15 cellular contexts compared by ENCODE assay signal in genomic region chr20:49656304-49656703, GRCh38. TPM values are rescaled to one million over a fixed set of nuclear protein-coding genes. Genes with fewer than 3 reads are reported as not detected.
DNase-seq lines count a peak whose midpoint lies in the region; ATAC-seq and TF ChIP-seq lines count a peak whose summit lies in the region.
"Had no signal": no experiment of that assay in that cellular context is flagged by ENCODE, and none has a peak within 500 bp of the region (broad histone marks: within the 10 kb centered on the region; RNA-seq: fewer than 3 reads in every experiment).

No MANE protein-coding gene starts in this region.

- TF ChIP-seq CTCF in left lung (IDR thresholded peaks at IDR 0.05) (no peak), upper lobe of right lung (IDR thresholded peaks at IDR 0.05) (no peak), GM13977 (IDR thresholded peaks at IDR 0.05; ENCODE audit: extremely low read depth, insufficient read depth, missing control alignments) (no peak)

- no peak for DNase-seq in left ventricle myocardium superior
- no peak for DNase-seq in cardiac septum (ENCODE audit: low spot score)
- peak; percentile 21 for DNase-seq in adipocyte (ENCODE audit: low read depth)
- peak in 1 of 2 donors; percentile 57 for DNase-seq in left lung
- DNase-seq in upper lobe of right lung, result no peak
- DNase-seq in occipital lobe (lab: John Stamatoyannopoulos, UW), result no peak
- DNase-seq in GM13977 (ENCODE audit: low spot score), result no peak
- DNase-seq: activated CD4-positive, alpha-beta memory T cell treated with anti-CD3 and anti-CD28 coated beads for 36 hours; activated naive CD4-positive, alpha-beta T cell treated with anti-CD3 and anti-CD28 coated beads for 36 hours; DND-41; mesendoderm; NCI-H1048; T-helper 17 cell had no signal

- H3K9me3 ChIP-seq in adipocyte (ENCODE audit: control insufficient read depth, low read length) (no peaks in the 10 kb centered on the region), left lung (peaks cover 0 to 3% of the 10 kb centered on the region in 2 donors), upper lobe of right lung (no peaks in the 10 kb centered on the region)
- H3K9me3 ChIP-seq: right atrium auricular region had no signal

- H3K36me3 ChIP-seq in adipocyte (ENCODE audit: control insufficient read depth, insufficient read depth, low read length, severe bottlenecking) (peaks cover 43% of the 10 kb centered on the region), left lung (peaks cover 0 to 53% of the 10 kb centered on the region in 2 donors), upper lobe of right lung (peaks cover 47% of the 10 kb centered on the region)

- peak; percentile 47 for ATAC-seq in left ventricle myocardium superior
- peak; percentile 83 for ATAC-seq in left lung
- ATAC-seq in upper lobe of right lung, result peak; percentile 82
- ATAC-seq in GM21367 (IDR thresholded peaks at IDR 0.05; ENCODE audit: unreplicated experiment), result no peak
- ATAC-seq: T-helper 17 cell had no signal

- in situ Hi-C loops in GM13977 (cut with MboI; ENCODE audit: low pct_unique_long_range_greater_than_20kb, low sequenced_read_pairs, unreplicated experiment), result no loop called here

- H3K27ac ChIP-seq in left lung, result peak overlapping the region; percentile 51 to 71
- H3K27ac ChIP-seq in upper lobe of right lung, result peak overlapping the region; percentile 6
- H3K27ac ChIP-seq: right atrium auricular region had no signal

- H3K27me3 ChIP-seq in adipocyte (replicated peaks; ENCODE audit: control insufficient read depth, insufficient read depth, low read length) (no peaks in the 10 kb centered on the region), left lung (no peaks in the 10 kb centered on the region), upper lobe of right lung (no peaks in the 10 kb centered on the region)
- H3K27me3 ChIP-seq: right atrium auricular region had no signal

- intact Hi-C loops in left ventricle myocardium superior (cut with micrococcal nuclease), result no loop called here
- intact Hi-C loops in cardiac septum (cut with DNase I), result no loop called here
- intact Hi-C loops in left lung (cut with DNase I), result no loop called here
- intact Hi-C loops in upper lobe of right lung (cut with DNase I), result no loop called here

- H3K4me3 ChIP-seq in adipocyte (ENCODE audit: low read length), result peak overlapping the region; percentile 39
- H3K4me3 ChIP-seq in left lung, result no peak overlapping the region
- H3K4me3 ChIP-seq in upper lobe of right lung, result no peak overlapping the region
- H3K4me3 ChIP-seq: right atrium auricular region had no signal

- H3K4me1 ChIP-seq in adipocyte (ENCODE audit: control insufficient read depth, insufficient read depth, low read length), result peaks cover 35% of the 10 kb centered on the region
- H3K4me1 ChIP-seq in left lung, result peaks cover 24 to 79% of the 10 kb centered on the region in 2 donors
- H3K4me1 ChIP-seq in upper lobe of right lung, result peaks cover 41% of the 10 kb centered on the region

- H3K9ac ChIP-seq in adipocyte (ENCODE audit: low read length), result peak overlapping the region; percentile 44

RNA-seq across cellular contexts. Expression of gene B4GALT5, which starts 57.4 kb away (rescaled TPM):
- total RNA-seq in left ventricle myocardium superior, result 37.2 TPM
- total RNA-seq in cardiac septum, result 28.0 TPM
- total RNA-seq in left lung, result 10 to 100 TPM; 38.4 to 51.0 TPM
- total RNA-seq in upper lobe of right lung, result 46.1 TPM
- total RNA-seq in occipital lobe, result 59.3 TPM
